12 cellular contexts compared by ENCODE assay signal in the genomic region with DNA sequence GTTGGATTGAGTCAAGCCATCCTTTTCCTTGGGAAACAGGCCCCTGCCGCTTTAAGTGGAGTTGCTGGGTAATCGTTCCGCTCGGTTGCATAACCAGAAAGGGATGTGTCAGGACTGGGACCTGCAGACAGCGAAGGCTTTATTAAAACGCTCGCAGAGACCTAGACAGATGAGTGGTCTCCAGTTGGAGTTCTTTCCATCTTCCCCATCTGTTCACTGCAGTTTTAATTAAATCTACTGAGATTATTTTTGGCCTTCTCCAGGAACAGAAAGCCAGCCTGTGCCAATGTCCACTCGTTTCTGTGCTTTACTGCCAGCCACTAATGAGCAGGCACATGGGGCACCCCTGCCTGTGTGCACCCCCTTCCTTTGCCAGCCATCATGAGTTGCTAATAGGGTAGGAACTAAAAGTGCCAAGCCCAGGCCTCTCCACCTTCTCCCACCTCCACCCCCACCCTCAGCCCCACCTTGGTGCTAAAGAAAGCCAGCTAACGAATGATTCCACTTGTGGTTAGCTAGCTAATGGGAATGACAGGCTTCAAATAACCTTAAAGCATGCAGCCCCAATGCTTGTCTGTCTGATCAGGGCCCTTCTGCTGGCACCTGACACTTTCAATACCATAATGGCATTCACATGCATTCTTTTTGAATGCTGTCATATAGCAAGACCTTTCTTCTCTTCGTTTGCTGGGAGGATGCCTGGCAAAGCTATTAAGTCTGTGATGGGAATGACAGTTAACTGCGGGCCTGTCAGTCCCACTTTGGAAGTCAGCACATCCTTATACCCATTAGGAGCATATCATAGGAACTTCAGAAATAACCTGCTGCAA.
DNase-seq lines count a peak whose midpoint lies in the region; ATAC-seq and TF ChIP-seq lines count a peak whose summit lies in the region.
"Had no signal": no experiment of that assay in that cellular context is flagged by ENCODE, and none has a peak within 500 bp of the region (broad histone marks: within the 10 kb centered on the region; RNA-seq: fewer than 3 reads in every experiment).

No MANE protein-coding gene starts in this region.

- H3K4me1 ChIP-seq in HEK293 (ENCODE audit: control insufficient read depth, insufficient read depth, low read length) = peaks cover 13% of the 10 kb centered on the region; the same call in 1 of the 2 replicates
- peaks cover 12% of the 10 kb centered on the region for H3K4me1 ChIP-seq in endodermal cell (ENCODE audit: control insufficient read depth, insufficient read depth, low read length)
- peaks cover 18 to 50% of the 10 kb centered on the region in 2 donors for H3K4me1 ChIP-seq in neuronal stem cell (ENCODE audit: control insufficient read depth in 2 of 2, insufficient read depth in 1 of 2, low read depth in 1 of 2, low read length in 2 of 2)

- H3K23ac ChIP-seq in neuronal stem cell (ENCODE audit: low read depth, low read length, poor library complexity) = no peak overlapping the region

- CTCF ChIA-PET in HEK293 (lab: Yijun Ruan, JAX) = interaction anchor here (0.5 kb wide), 1 partner anchor 11 kb away, joined by 3 read pairs; no protein-coding TSS in a partner anchor
- CTCF ChIA-PET in activated naive CD4-positive, alpha-beta T cell treated with anti-CD3 and anti-CD28 coated beads, Interleukin-2, amount 10 ng/mL, durations not matched to agents 7 days and 5 days (lab: Charles Lee) = no interaction called here

- H4K91ac ChIP-seq in neuronal stem cell (ENCODE audit: low read depth, low read length, poor library complexity) = no peak overlapping the region

- 69 to 82% methylated on average over 10 to 11 of the region's 11 CpGs for WGBS in endodermal cell (ENCODE audit: insufficient coverage in 1 of 2, insufficient read length in 1 of 2), 2 experiments
- WGBS in neuronal stem cell (ENCODE audit: extremely low coverage in 2 of 2, insufficient read length in 2 of 2, insufficient replicate concordance in 1 of 2), 2 donors = no CpG with 5 or more reads among the region's 11 CpGs

- no peak overlapping the region for H2BK12ac ChIP-seq in neuronal stem cell (ENCODE audit: low read length)

- H3K9ac ChIP-seq in endodermal cell (ENCODE audit: extremely low read depth, low read length, poor library complexity, severe bottlenecking) (no peak overlapping the region), neuronal stem cell (ENCODE audit: low read depth, low read length, poor library complexity) (no peak overlapping the region)
- H3K9ac ChIP-seq: parathyroid adenoma had no signal

- H3K79me1 ChIP-seq in neuronal stem cell (ENCODE audit: low read depth, low read length) = no peaks in the 10 kb centered on the region

- no peak overlapping the region for H3K4me3 ChIP-seq in HEK293 (ENCODE audit: low read depth, low read length)
- no peak overlapping the region for H3K4me3 ChIP-seq in endodermal cell (ENCODE audit: low read length)
- H3K4me3 ChIP-seq in neuronal stem cell (ENCODE audit: low read length in 2 of 2) = no peak overlapping the region
- H3K4me3 ChIP-seq: adrenal gland had no signal

- H2BK120ac ChIP-seq in neuronal stem cell (ENCODE audit: low read depth, low read length) = no peak overlapping the region

- no peak overlapping the region for H2BK5ac ChIP-seq in neuronal stem cell (ENCODE audit: low read length)

- no peaks in the 10 kb centered on the region for H3K9me3 Mint-ChIP-seq in endodermal cell
- H3K9me3 Mint-ChIP-seq in activated naive CD4-positive, alpha-beta T cell treated with anti-CD3 and anti-CD28 coated beads, Interleukin-2, amount 10 ng/mL, durations not matched to agents 7 days and 5 days = peaks cover 7% of the 10 kb centered on the region

- no peak overlapping the region for H3K14ac ChIP-seq in neuronal stem cell (ENCODE audit: low read length)

- H3K27me3 ChIP-seq in endodermal cell (ENCODE audit: control insufficient read depth, insufficient read depth, low read length, poor library complexity, severe bottlenecking) = no peaks in the 10 kb centered on the region
- peaks cover 0 to 66% (median 19%) of the 10 kb centered on the region in 3 experiments for H3K27me3 ChIP-seq in neuronal stem cell (ENCODE audit: control insufficient read depth in 3 of 3, insufficient read depth in 3 of 3, low read depth in 1 of 3, low read length in 3 of 3)

- H3K18ac ChIP-seq in neuronal stem cell (ENCODE audit: low read length) = no peak overlapping the region

- no peak overlapping the region for H3K4ac ChIP-seq in neuronal stem cell (ENCODE audit: low read length)

- H3K4me2 ChIP-seq in neuronal stem cell (ENCODE audit: insufficient read depth, low read length, poor library complexity, severe bottlenecking) = no peak overlapping the region

- ATAC-seq in HG03442 (IDR thresholded peaks at IDR 0.05; ENCODE audit: unreplicated experiment) = no peak
- ATAC-seq: T-helper 17 cell had no signal

- H3K9me3 ChIP-seq in HEK293 (ENCODE audit: control insufficient read depth, insufficient read depth, low read depth, low read length) (no peaks in the 10 kb centered on the region), endodermal cell (ENCODE audit: control insufficient read depth, low read length) (no peaks in the 10 kb centered on the region), neuronal stem cell (replicated peaks in 1 of 2; ENCODE audit: control insufficient read depth in 2 of 2, insufficient read depth in 1 of 2, low read depth in 1 of 2, low read length in 2 of 2) (peaks cover 0 to 2% of the 10 kb centered on the region in 2 donors)
- H3K9me3 ChIP-seq: adrenal gland had no signal

- POLR2A ChIA-PET in HEK293 (lab: Yijun Ruan, JAX) = interaction anchor here (1.0 to 1.4 kb wide), 2 partner anchors 21 to 110 kb away, joined by 3 to 4 read pairs; no protein-coding TSS in a partner anchor

- H3K36me3 Mint-ChIP-seq in endodermal cell (ENCODE audit: low read depth) = peaks cover 19% of the 10 kb centered on the region
- H3K36me3 Mint-ChIP-seq in activated naive CD4-positive, alpha-beta T cell treated with anti-CD3 and anti-CD28 coated beads, Interleukin-2, amount 10 ng/mL, durations not matched to agents 7 days and 5 days = no peaks in the 10 kb centered on the region

- no peak overlapping the region for H2AFZ ChIP-seq in neuronal stem cell (ENCODE audit: low read length)
- H2AFZ ChIP-seq: parathyroid adenoma had no signal

- H3K27me3 Mint-ChIP-seq in endodermal cell (ENCODE audit: insufficient read depth) = peaks cover 10% of the 10 kb centered on the region
- no peaks in the 10 kb centered on the region for H3K27me3 Mint-ChIP-seq in activated naive CD4-positive, alpha-beta T cell treated with anti-CD3 and anti-CD28 coated beads, Interleukin-2, amount 10 ng/mL, durations not matched to agents 7 days and 5 days
- H3K27me3 Mint-ChIP-seq: IgD-negative memory B cell, T-helper 17 cell had no signal

- TF ChIP-seq CTCF in HEK293 (tag by site-specific recombination; IDR thresholded peaks at IDR 0.05) = no peak
- no peak for TF ChIP-seq CTCF in endodermal cell (conservative IDR thresholded peaks at IDR 0.05)

- peaks cover 36% of the 10 kb centered on the region for H3K4me1 Mint-ChIP-seq in endodermal cell
- no peaks in the 10 kb centered on the region for H3K4me1 Mint-ChIP-seq in activated naive CD4-positive, alpha-beta T cell treated with anti-CD3 and anti-CD28 coated beads, Interleukin-2, amount 10 ng/mL, durations not matched to agents 7 days and 5 days
- H3K4me1 Mint-ChIP-seq: IgD-negative memory B cell, T-helper 17 cell had no signal

- no peaks in the 10 kb centered on the region for H3K36me3 ChIP-seq in HEK293 (ENCODE audit: control insufficient read depth in 2 of 2, insufficient read depth in 1 of 2, low read length in 2 of 2)
- H3K36me3 ChIP-seq in endodermal cell (ENCODE audit: control insufficient read depth, insufficient read depth, low read length) = no peaks in the 10 kb centered on the region
- H3K36me3 ChIP-seq in neuronal stem cell (replicated peaks in 1 of 2; ENCODE audit: control insufficient read depth in 2 of 2, insufficient read depth in 2 of 2, low read length in 2 of 2) = no peaks in the 10 kb centered on the region
- H3K36me3 ChIP-seq: adrenal gland had no signal

- H4K8ac ChIP-seq in neuronal stem cell (ENCODE audit: low read depth, low read length) = no peak overlapping the region

- no peak overlapping the region for H2BK15ac ChIP-seq in neuronal stem cell (ENCODE audit: low read length)

- H3K4me3 Mint-ChIP-seq in endodermal cell = no peak overlapping the region
- H3K4me3 Mint-ChIP-seq in activated naive CD4-positive, alpha-beta T cell treated with anti-CD3 and anti-CD28 coated beads, Interleukin-2, amount 10 ng/mL, durations not matched to agents 7 days and 5 days = no peak overlapping the region
- H3K4me3 Mint-ChIP-seq: IgD-negative memory B cell, T-helper 17 cell had no signal

- no peak overlapping the region for H2AK5ac ChIP-seq in neuronal stem cell (ENCODE audit: low read depth, low read length)

- DNase-seq in NCI-H446 (lab: John Stamatoyannopoulos, UW) (peak; percentile 88 to 93), endodermal cell (peak; percentile 32), neuronal stem cell (ENCODE audit: low spot score) (peak; percentile 53), NCI-H1105 (lab: John Stamatoyannopoulos, UW) (no peak)
- DNase-seq in activated naive CD4-positive, alpha-beta T cell treated with anti-CD3 and anti-CD28 coated beads, Interleukin-2, amount 10 ng/mL, durations not matched to agents 7 days and 5 days = no peak
- no peak for DNase-seq in activated effector memory CD4-positive, alpha-beta T cell treated with Interleukin-2 at 50 U/mL for 16 hours
- DNase-seq: T-helper 17 cell had no signal

- no peak overlapping the region for H3K27ac ChIP-seq in HEK293 (ENCODE audit: extremely low read depth, low read depth, low read length)
- H3K27ac ChIP-seq in endodermal cell (ENCODE audit: low read depth, low read length) = peak overlapping the region; percentile 86
- H3K27ac ChIP-seq in neuronal stem cell (replicated peaks; ENCODE audit: low read length) = no peak overlapping the region
- H3K27ac ChIP-seq: adrenal gland, parathyroid adenoma had no signal

- no peak overlapping the region for H3K27ac Mint-ChIP-seq in endodermal cell
- H3K27ac Mint-ChIP-seq in activated naive CD4-positive, alpha-beta T cell treated with anti-CD3 and anti-CD28 coated beads, Interleukin-2, amount 10 ng/mL, durations not matched to agents 7 days and 5 days = no peak overlapping the region
- H3K27ac Mint-ChIP-seq: T-helper 17 cell had no signal

TF ChIP-seq in HEK293, 187 proteins besides CTCF, POLR2A, EP300 and RAD21 (continues in another document):
- TF ChIP-seq ZSCAN5A (tag by site-specific recombination; IDR thresholded peaks at IDR 0.05) (no peak), SCRT1 (tag by site-specific recombination; IDR thresholded peaks at IDR 0.05; ENCODE audit: borderline replicate concordance) (no peak)

Comparison
In these comparisons a context has a peak if more than half of its experiments do, and no peak if none do; other contexts are left out.
1. DNase-seq: peak in NCI-H446 (2 of 2), endodermal cell (single experiment) and neuronal stem cell (single experiment); none in activated naive CD4-positive, alpha-beta T cell treated with anti-CD3 and anti-CD28 coated beads, Interleukin-2, amount 10 ng/mL, durations not matched to agents 7 days and 5 days (single experiment), NCI-H1105 (single experiment) and activated effector memory CD4-positive, alpha-beta T cell treated with Interleukin-2 at 50 U/mL for 16 hours (single experiment).